27 cellular contexts compared by ENCODE assay signal in genomic region chr2:138691667-138692066, GRCh38.
"Had no signal": no experiment of that assay in that cellular context is flagged by ENCODE, and none has a peak within 500 bp of the region (broad histone marks: within the 10 kb centered on the region; RNA-seq: fewer than 3 reads in every experiment).

No MANE protein-coding gene starts in this region.

- H3K9me3 Mint-ChIP-seq: neural crest cell; stimulated activated effector memory CD8-positive, alpha-beta T cell treated with anti-CD3 and anti-CD28 coated beads, Interleukin-12 subunit alpha, Interleukin-12 subunit beta, amount 100 ng/mL, for 72 hours had no signal

- H3K27ac ChIP-seq: hepatocyte, left ventricle myocardium inferior, pancreas, prostate gland, sigmoid colon, spleen, stomach, testis, thyroid gland, transverse colon, upper lobe of left lung, vagina had no signal

- H3K4me3 Mint-ChIP-seq: naive thymus-derived CD4-positive, alpha-beta T cell; nephron; neural crest cell; stimulated activated effector memory CD8-positive, alpha-beta T cell treated with anti-CD3 and anti-CD28 coated beads, Interleukin-12 subunit alpha, Interleukin-12 subunit beta, amount 100 ng/mL, for 72 hours had no signal

- H3K4me3 ChIP-seq: hepatocyte, left ventricle myocardium inferior, lung, mucosa of descending colon, pancreas, prostate gland, sigmoid colon, spleen, stomach, testis, thyroid gland, transverse colon, upper lobe of left lung, vagina had no signal

- DNase-seq: islet precursor cell; left ventricle myocardium inferior; midbrain; mucosa of descending colon; naive thymus-derived CD4-positive, alpha-beta T cell; nucleus accumbens; pancreas; posterior cingulate gyrus; retina; right cardiac atrium; sigmoid colon; small intestine; spleen; stimulated activated CD4-positive, alpha-beta T cell treated with anti-CD3 and anti-CD28 coated beads, Interleukin-4, amount 100 ng/mL, for 24 hours; stimulated activated naive CD8-positive, alpha-beta T cell treated with anti-CD3 and anti-CD28 coated beads, Interleukin-15, Interleukin-2, amounts not matched to agents 100 U/mL and 50 U/mL, for 24 hours; stomach; testis; thyroid gland; transverse colon; upper lobe of left lung had no signal

- H3K4me2 ChIP-seq: hepatocyte had no signal

- H3K36me3 Mint-ChIP-seq: naive thymus-derived CD4-positive, alpha-beta T cell; stimulated activated effector memory CD8-positive, alpha-beta T cell treated with anti-CD3 and anti-CD28 coated beads, Interleukin-12 subunit alpha, Interleukin-12 subunit beta, amount 100 ng/mL, for 72 hours had no signal

- H3K4me1 Mint-ChIP-seq: nephron, neural crest cell had no signal

- H2AFZ ChIP-seq: hepatocyte had no signal

- H3K36me3 ChIP-seq: left ventricle myocardium inferior, pancreas, prostate gland, sigmoid colon, spleen, stomach, thyroid gland, transverse colon, upper lobe of left lung, vagina had no signal

- ATAC-seq: mucosa of descending colon; naive thymus-derived CD4-positive, alpha-beta T cell; pancreas; right cardiac atrium; stimulated activated effector memory CD8-positive, alpha-beta T cell treated with anti-CD3 and anti-CD28 coated beads, Interleukin-12 subunit alpha, Interleukin-12 subunit beta, amount 100 ng/mL, for 72 hours; stimulated activated naive CD8-positive, alpha-beta T cell treated with anti-CD3 and anti-CD28 coated beads, Interleukin-15, Interleukin-2, amounts not matched to agents 100 U/mL and 50 U/mL, for 24 hours had no signal

- H3K27ac Mint-ChIP-seq: naive thymus-derived CD4-positive, alpha-beta T cell; nephron; stimulated activated effector memory CD8-positive, alpha-beta T cell treated with anti-CD3 and anti-CD28 coated beads, Interleukin-12 subunit alpha, Interleukin-12 subunit beta, amount 100 ng/mL, for 72 hours had no signal

- H3K27me3 ChIP-seq: hepatocyte, pancreas, sigmoid colon, spleen, stomach, testis, thyroid gland, transverse colon, upper lobe of left lung, vagina had no signal

- H3K4me1 ChIP-seq: left ventricle myocardium inferior, pancreas, prostate gland, sigmoid colon, stomach, testis, thyroid gland, transverse colon, upper lobe of left lung, vagina had no signal

- H3K9me3 ChIP-seq: left ventricle myocardium inferior, mucosa of descending colon, pancreas, prostate gland, sigmoid colon, spleen, stomach, testis, thyroid gland, transverse colon, upper lobe of left lung, vagina had no signal
